In the genomic region with DNA sequence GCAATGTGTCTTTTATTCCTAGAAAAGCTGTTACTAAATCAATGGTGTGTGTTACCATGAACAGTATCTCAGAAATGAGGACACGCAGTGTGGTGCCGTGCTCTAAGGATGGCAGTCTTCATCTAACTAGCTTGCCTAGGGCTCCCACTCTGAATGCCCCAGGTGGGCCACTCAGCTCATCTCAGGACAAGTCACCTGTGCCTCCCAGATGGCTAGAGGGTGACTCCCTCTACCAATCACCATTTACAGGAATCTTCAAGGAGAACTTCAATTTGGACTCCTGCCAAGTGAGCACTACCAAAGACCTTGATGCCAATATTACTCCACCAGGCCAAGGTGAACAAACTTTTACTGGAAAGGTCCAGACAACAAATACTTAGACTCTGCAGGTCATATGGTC, we compare ENCODE assay signal across 34 cellular contexts.
"Had no signal": no experiment of that assay in that cellular context is flagged by ENCODE, and none has a peak within 500 bp of the region (broad histone marks: within the 10 kb centered on the region; RNA-seq: fewer than 3 reads in every experiment).

No MANE protein-coding gene starts in this region.

- H3K36me3 ChIP-seq: MG63 had no signal

- H3K9me3 ChIP-seq: MG63 had no signal

- H3K4me3 ChIP-seq: MG63 had no signal

- DNase-seq: Karpas-422, Kasumi-1, MG63, MM.1S, MV-4-11, NCI-H1048, NCI-H1092, NCI-H1092 treated with DMSO at 0.1 percent for 48 hours, NCI-H1105, NCI-H1105 treated with DMSO at 0.1 percent for 48 hours, NCI-H1417, NCI-H1417 treated with DMSO at 0.1 percent for 48 hours, NCI-H1436, NCI-H1436 treated with DMSO at 0.1 percent for 48 hours, NCI-H146, NCI-H1694, NCI-H1694 treated with DMSO at 0.1 percent for 48 hours, NCI-H187, NCI-H187 treated with DMSO at 0.1 percent for 48 hours, NCI-H1930, NCI-H2029, NCI-H2029 treated with DMSO at 0.1 percent for 48 hours, NCI-H2081, NCI-H2081 treated with DMSO at 0.1 percent for 48 hours, NCI-H2107, NCI-H2171, NCI-H2171 treated with DMSO at 0.1 percent for 48 hours, NCI-H2227 treated with DMSO at 0.1 percent for 48 hours, NCI-H226, NCI-H345, NCI-H446, NCI-H446 treated with DMSO at 0.1 percent for 48 hours, NCI-H510A, NCI-H510A treated with DMSO at 0.1 percent for 48 hours had no signal

- H3K27me3 ChIP-seq: MG63 had no signal
